In the genomic region with DNA sequence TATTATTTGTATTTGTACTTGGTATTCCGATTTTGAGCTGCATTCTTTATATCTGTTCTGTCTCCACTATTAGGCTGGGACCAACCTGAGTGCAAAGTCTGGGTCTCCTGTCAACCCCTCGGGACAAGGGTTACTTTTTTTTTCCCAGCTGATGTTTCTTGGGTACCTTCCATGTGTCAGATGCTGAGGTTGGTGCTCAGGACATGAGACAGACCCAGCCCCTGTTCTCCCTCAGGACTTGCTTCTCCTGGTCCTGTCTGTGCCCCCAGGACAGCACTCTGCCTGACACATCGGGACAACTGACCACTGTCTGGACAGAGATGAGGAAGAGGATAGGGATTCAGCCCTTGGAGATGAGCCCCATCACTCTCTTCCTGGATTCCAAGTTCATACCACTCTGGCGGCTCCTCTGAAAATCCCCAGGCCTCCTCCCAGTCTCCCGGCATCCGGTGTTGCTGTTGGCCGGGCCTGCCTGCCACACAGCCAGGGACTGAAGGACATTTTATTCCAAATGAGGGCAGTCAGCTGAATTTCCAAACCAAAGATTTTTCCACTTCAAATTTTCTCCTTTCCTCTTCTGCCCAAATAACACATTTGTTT, we compare ENCODE assay signal across 16 cellular contexts. TPM values are rescaled to one million over a fixed set of nuclear protein-coding genes. Genes with fewer than 3 reads are reported as not detected.
DNase-seq lines count a peak whose midpoint lies in the region; ATAC-seq, FAIRE-seq and TF ChIP-seq lines count a peak whose summit lies in the region.
"Had no signal": no experiment of that assay in that cellular context is flagged by ENCODE, and none has a peak within 500 bp of the region (broad histone marks: within the 10 kb centered on the region; RNA-seq: fewer than 3 reads in every experiment).

No MANE protein-coding gene starts in this region.

- H4K20me1 ChIP-seq in IMR-90 (ENCODE audit: insufficient read depth, low read length): no peaks in the 10 kb centered on the region

- no peak for FAIRE-seq in GM19239 (lab: Jason Lieb, UNC)

- peak overlapping the region; percentile 90 for H3K14ac ChIP-seq in IMR-90 (replicated peaks; ENCODE audit: low read depth, low read length)

- H4K8ac ChIP-seq in IMR-90 (ENCODE audit: low read depth in 2 of 2, low read length in 2 of 2): peak overlapping the region in 1 of 2 experiments; percentile 82; a peak in 1 of 4 replicates

- intact Hi-C loops in IMR-90 (cut with micrococcal nuclease): no loop called here
- intact Hi-C loops in lower lobe of right lung (cut with DNase I): no loop called here
- intact Hi-C loops in spleen (cut with DNase I; ENCODE audit: low total_unique reads): no loop called here

- H4K91ac ChIP-seq in IMR-90 (ENCODE audit: insufficient read depth, low read depth, low read length): peak overlapping the region; percentile 69

- peak overlapping the region; percentile 91 for H4K5ac ChIP-seq in IMR-90 (ENCODE audit: low read depth, low read length)

- H3K27me3 Mint-ChIP-seq in activated CD8-positive, alpha-beta memory T cell treated with anti-CD3 and anti-CD28 coated beads, Interleukin-2, amount 10 ng/mL, durations not matched to agents 7 days and 5 days: peaks cover 58% of the 10 kb centered on the region

- H3K4me2 ChIP-seq in IMR-90 (ENCODE audit: low read depth, low read length): no peak overlapping the region
- H3K4me2 ChIP-seq: PC-9 had no signal

- H3K27me3 ChIP-seq in IMR-90 (ENCODE audit: control insufficient read depth, insufficient read depth, low read length): no peaks in the 10 kb centered on the region; the same call in 1 of the 2 replicates
- no peaks in the 10 kb centered on the region for H3K27me3 ChIP-seq in lower lobe of right lung (ENCODE audit: low read depth)
- H3K27me3 ChIP-seq in spleen (replicated peaks in 1 of 7): peaks cover 0 to 6% (median 0%) of the 10 kb centered on the region in 7 donors

- H2AK5ac ChIP-seq in IMR-90 (ENCODE audit: low read depth, low read length): peak overlapping the region; percentile 83; the same call in 1 of the 2 replicates

- H3K4me1 Mint-ChIP-seq in activated CD8-positive, alpha-beta memory T cell treated with anti-CD3 and anti-CD28 coated beads, Interleukin-2, amount 10 ng/mL, durations not matched to agents 7 days and 5 days: no peaks in the 10 kb centered on the region
- H3K4me1 Mint-ChIP-seq: immature natural killer cell had no signal

- H2BK5ac ChIP-seq in IMR-90 (ENCODE audit: low read depth, low read length, poor library complexity, severe bottlenecking): peak overlapping the region; percentile 14

- H2BK20ac ChIP-seq in IMR-90 (ENCODE audit: low read depth, low read length): peak overlapping the region; percentile 77; the same call in 1 of the 2 replicates

- H2BK15ac ChIP-seq in IMR-90 (ENCODE audit: low read depth, low read length): peak overlapping the region; percentile 98; the same call in 2 of the 3 replicates

- no peaks in the 10 kb centered on the region for H3K36me3 Mint-ChIP-seq in activated CD8-positive, alpha-beta memory T cell treated with anti-CD3 and anti-CD28 coated beads, Interleukin-2, amount 10 ng/mL, durations not matched to agents 7 days and 5 days
- H3K36me3 Mint-ChIP-seq: brain, immature natural killer cell had no signal

- peak overlapping the region; percentile 92 for H2BK120ac ChIP-seq in IMR-90 (ENCODE audit: low read depth, low read length)

- peak overlapping the region; percentile 18; the same call in 1 of the 2 replicates for H3K23ac ChIP-seq in IMR-90 (ENCODE audit: low read depth, low read length)

- no peaks in the 10 kb centered on the region for H3K9me3 Mint-ChIP-seq in activated CD8-positive, alpha-beta memory T cell treated with anti-CD3 and anti-CD28 coated beads, Interleukin-2, amount 10 ng/mL, durations not matched to agents 7 days and 5 days (ENCODE audit: low read depth)

- DNase-seq in IMR-90 (no peak), fibroblast of gingiva (ENCODE audit: low read depth) (peak; percentile 33), lower lobe of right lung (no peak), spleen (no peak), GM19239 (ENCODE audit: insufficient read length, low spot score) (no peak), LoVo (ENCODE audit: low spot score) (no peak)
- no peak for DNase-seq in activated CD8-positive, alpha-beta memory T cell treated with anti-CD3 and anti-CD28 coated beads, Interleukin-2, amount 10 ng/mL, durations not matched to agents 7 days and 5 days
- DNase-seq: activated CD4-positive, alpha-beta T cell treated with anti-CD3 and anti-CD28 coated beads for 48 hours; DMS 273 treated with DMSO at 0.1 percent for 48 hours; immature natural killer cell; MM.1S; PC-9; stimulated activated CD4-positive, alpha-beta T cell treated with anti-CD3 and anti-CD28 coated beads, Interleukin-15, amount 100 ng/mL, for 24 hours had no signal

- in situ Hi-C loops in IMR-90 (cut with MboI; ENCODE audit: low sequenced_read_pairs): no loop called here

- H3K4me1 ChIP-seq in IMR-90 (ENCODE audit: control insufficient read depth, insufficient read depth, low read length): peaks cover 26% of the 10 kb centered on the region
- H3K4me1 ChIP-seq in lower lobe of right lung: peaks cover 52% of the 10 kb centered on the region
- peaks cover 0 to 59% (median 20%) of the 10 kb centered on the region in 6 donors for H3K4me1 ChIP-seq in spleen

- H3K9me1 ChIP-seq in IMR-90 (ENCODE audit: insufficient read depth, low read length): peaks cover 13% of the 10 kb centered on the region

- TF ChIP-seq CTCF in IMR-90 (conservative IDR thresholded peaks at IDR 0.05; ENCODE audit: low read depth, low read length): no peak
- TF ChIP-seq CTCF in lower lobe of right lung (IDR thresholded peaks at IDR 0.05): no peak
- no peak for TF ChIP-seq CTCF in spleen (IDR thresholded peaks at IDR 0.05 in 8 of 11, conservative IDR thresholded peaks at IDR 0.05 in 3 of 11)

- H3K4me3 Mint-ChIP-seq in activated CD8-positive, alpha-beta memory T cell treated with anti-CD3 and anti-CD28 coated beads, Interleukin-2, amount 10 ng/mL, durations not matched to agents 7 days and 5 days: no peak overlapping the region
- H3K4me3 Mint-ChIP-seq: brain, immature natural killer cell had no signal

- WGBS in IMR-90 (ENCODE audit: extremely low coverage in 2 of 2, insufficient read length in 1 of 2), 2 experiments: no CpG with 5 or more reads among the region's 7 CpGs
- 59 to 80% (median 72%) methylated on average over 7 of the region's 7 CpGs for WGBS in spleen, 5 donors

- CTCF ChIA-PET in IMR-90 (lab: Yijun Ruan, JAX): interaction anchor here (0.6 kb wide), 1 partner anchor 66 kb away, joined by 4 read pairs; no protein-coding TSS in a partner anchor
- CTCF ChIA-PET in activated CD8-positive, alpha-beta memory T cell treated with anti-CD3 and anti-CD28 coated beads, Interleukin-2, amount 10 ng/mL, durations not matched to agents 7 days and 5 days (lab: Charles Lee): no interaction called here

- H3K4me3 ChIP-seq in IMR-90 (ENCODE audit: insufficient read depth, low read depth, low read length) (no peak overlapping the region), lower lobe of right lung (no peak overlapping the region), spleen (no peak overlapping the region)
- H3K4me3 ChIP-seq: PC-9 had no signal

- H3K9me3 ChIP-seq in IMR-90 (ENCODE audit: control insufficient read depth, insufficient read depth, low read length) (peaks cover 2% of the 10 kb centered on the region; the same call in 1 of the 2 replicates), lower lobe of right lung (no peaks in the 10 kb centered on the region), spleen (peaks cover 0 to 7% (median 1%) of the 10 kb centered on the region in 8 donors)

- no TSS peak for BruUV-seq in IMR-90 (replicated peaks; lab: Mats Ljungman, UMichigan)

- TF ChIP-seq RAD21 in IMR-90 (IDR thresholded peaks at IDR 0.05; ENCODE audit: low read length): no peak

- H3K27ac Mint-ChIP-seq in activated CD8-positive, alpha-beta memory T cell treated with anti-CD3 and anti-CD28 coated beads, Interleukin-2, amount 10 ng/mL, durations not matched to agents 7 days and 5 days: no peak overlapping the region
- H3K27ac Mint-ChIP-seq: immature natural killer cell had no signal

- H3K36me3 ChIP-seq in IMR-90 (ENCODE audit: control insufficient read depth, insufficient read depth, low read length): no peaks in the 10 kb centered on the region
- no peaks in the 10 kb centered on the region for H3K36me3 ChIP-seq in lower lobe of right lung
- H3K36me3 ChIP-seq in spleen: no peaks in the 10 kb centered on the region

- H2AK9ac ChIP-seq in IMR-90 (replicated peaks; ENCODE audit: low read depth, low read length, poor library complexity): peak overlapping the region; percentile 15

- dilution Hi-C loops in IMR-90 (cut with HindIII; ENCODE audit: low sequenced_read_pairs, unreplicated experiment): no loop called here

- POLR2A ChIA-PET in IMR-90 (lab: Charles Lee; ENCODE audit: unreplicated experiment): no interaction called here

- H3K56ac ChIP-seq in IMR-90 (ENCODE audit: extremely low read depth, insufficient read depth, low read length): no peak overlapping the region

- no peak overlapping the region for H3K9ac ChIP-seq in IMR-90 (ENCODE audit: low read depth, low read length)

- ATAC-seq in IMR-90 (ENCODE audit: low read depth) (no peak), lower lobe of right lung (peak in 1 of 2 donors; percentile 15), HG03108 (IDR thresholded peaks at IDR 0.05; ENCODE audit: unreplicated experiment) (no peak)
- ATAC-seq in activated CD8-positive, alpha-beta memory T cell treated with anti-CD3 and anti-CD28 coated beads, Interleukin-2, amount 10 ng/mL, durations not matched to agents 7 days and 5 days: no peak

- peak overlapping the region; percentile 85 for H2AFZ ChIP-seq in IMR-90 (replicated peaks; ENCODE audit: low read length, poor library complexity)
- H2AFZ ChIP-seq: PC-9 had no signal

- H3K4ac ChIP-seq in IMR-90 (ENCODE audit: low read depth, low read length): peak overlapping the region; percentile 75

- H3K18ac ChIP-seq in IMR-90 (ENCODE audit: low read depth, low read length): peak overlapping the region; percentile 89

- TF ChIP-seq POLR2A in IMR-90 (IDR thresholded peaks at IDR 0.05; ENCODE audit: low read depth, low read length): no peak
- no peak for TF ChIP-seq POLR2A in spleen (IDR thresholded peaks at IDR 0.05)

- H3K79me1 ChIP-seq in IMR-90 (ENCODE audit: low read depth in 1 of 2, low read length in 2 of 2): no peaks in the 10 kb centered on the region

- H3K27ac ChIP-seq in IMR-90 (ENCODE audit: insufficient read depth, low read length) (no peak overlapping the region), lower lobe of right lung (peak overlapping the region; percentile 66), spleen (peak overlapping the region; percentile 30 to 76 (median 52))
- H3K27ac ChIP-seq: PC-9 had no signal

TF ChIP-seq in IMR-90, 13 proteins besides CTCF, POLR2A, EP300 and RAD21 (continues in another document):
- TF ChIP-seq MAZ (IDR thresholded peaks at IDR 0.05; ENCODE audit: borderline replicate concordance, low read depth, low read length): no peak

RNA-seq across cellular contexts. Expression of a gene that starts 55.6 kb away (rescaled TPM):
- 0.18 and 0.28 TPM in 2 replicates for total RNA-seq in IMR-90 (2012; rRNA removed)
- 2.4 and 2.7 TPM in 2 replicates for polyA plus RNA-seq in IMR-90 (2012; rRNA removed)
- polyA plus RNA-seq in IMR-90 (2012; cell fraction: cytosol; rRNA removed): 0.64 and 2.9 TPM in 2 replicates
- polyA plus RNA-seq in IMR-90 (2012; cell fraction: nucleus; rRNA removed; ENCODE audit: low replicate concordance): 1.0 and 1.8 TPM in 2 replicates
- total RNA-seq in lower lobe of right lung: 28.9 TPM
- total RNA-seq in spleen: 10 to 100 TPM; 11.6 to 30.0 (median 21.1) TPM
- polyA plus RNA-seq in spleen: 1 to 10 TPM; 4.5 to 8.4 (median 4.9) TPM
- total RNA-seq in activated CD8-positive, alpha-beta memory T cell treated with anti-CD3 and anti-CD28 coated beads, Interleukin-2, amount 10 ng/mL, durations not matched to agents 7 days and 5 days: under 1 TPM in 1 of 2 experiments, not detected in 1; 0.19 TPM
- total RNA-seq: PC-9 had no signal
- polyA plus RNA-seq: immature natural killer cell, neural cell had no signal
